Comparison of ENCODE assay signal across 23 cellular contexts in the genomic region with DNA sequence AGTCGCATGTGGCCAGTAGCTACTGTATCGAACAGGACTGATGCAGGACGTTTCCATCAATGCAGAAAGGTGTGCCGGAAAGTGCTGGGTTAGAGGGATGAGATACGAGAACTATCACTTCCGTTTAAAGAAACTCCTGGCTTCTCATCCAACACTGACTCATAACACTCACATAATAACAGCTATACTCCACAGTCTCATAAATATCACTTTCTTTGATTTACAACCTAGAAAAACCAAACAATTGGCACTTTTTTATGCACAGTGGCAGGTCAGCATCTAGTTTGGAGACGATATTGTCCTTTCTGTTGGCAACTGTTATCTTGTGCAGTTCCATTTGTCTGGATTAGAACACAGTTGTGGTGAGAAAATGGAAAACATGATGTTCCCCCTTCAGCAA. TPM values are rescaled to one million over a fixed set of nuclear protein-coding genes. Genes with fewer than 3 reads are reported as not detected.
"Had no signal": no experiment of that assay in that cellular context is flagged by ENCODE, and none has a peak within 500 bp of the region (broad histone marks: within the 10 kb centered on the region; RNA-seq: fewer than 3 reads in every experiment).

No MANE protein-coding gene starts in this region.

- H3K9me3 ChIP-seq: SK-N-SH had no signal

- H3K27ac Mint-ChIP-seq: T-helper 17 cell had no signal

- ATAC-seq: Panc1, T-helper 17 cell had no signal

- H3K4me1 Mint-ChIP-seq: T-helper 17 cell had no signal

- DNase-seq: Karpas-422, KG1, MM.1S, NCI-H1048, NCI-H1105, NCI-H1417, NCI-H1436 treated with DMSO at 0.1 percent for 48 hours, NCI-H1694, NCI-H187 treated with DMSO at 0.1 percent for 48 hours, NCI-H2029 treated with DMSO at 0.1 percent for 48 hours, NCI-H2171 treated with DMSO at 0.1 percent for 48 hours, NCI-H345, NCI-H446 treated with DMSO at 0.1 percent for 48 hours, NCI-H510A treated with DMSO at 0.1 percent for 48 hours, NCI-H526, NCI-H774, SHP77, SK-N-SH, T-helper 1 cell, T-helper 17 cell had no signal

- H3K27ac ChIP-seq: RWPE1 had no signal

- H3K4me3 Mint-ChIP-seq: T-helper 17 cell had no signal

RNA-seq across cellular contexts. Expression of a gene that starts 43.4 kb away (rescaled TPM):
- total RNA-seq: HT-29, T-helper 17 cell had no signal
